ENCODE assay signal across 11 cellular contexts in genomic region chr5:88875609-88876234, GRCh38. TPM values are rescaled to one million over a fixed set of nuclear protein-coding genes. Genes with fewer than 3 reads are reported as not detected.
DNase-seq lines count a peak whose midpoint lies in the region; TF ChIP-seq lines count a peak whose summit lies in the region.
"Had no signal": no experiment of that assay in that cellular context is flagged by ENCODE, and none has a peak within 500 bp of the region (broad histone marks: within the 10 kb centered on the region; RNA-seq: fewer than 3 reads in every experiment).

No MANE protein-coding gene starts in this region.

- BruUV-seq in PC-9 (replicated peaks; lab: Mats Ljungman, UMichigan), result no TSS peak

- CTCF ChIA-PET in HEK293T (lab: Yijun Ruan, JAX), result no interaction called here
- CTCF ChIA-PET in PC-9 (lab: Charles Lee), result interaction anchor here (0.6 kb wide), 1 partner anchor 152 kb away, joined by 8 read pairs; no protein-coding TSS in a partner anchor

- H2AFZ ChIP-seq in PC-9, result 0 out of 2 replicates have a peak overlapping the region, but pooled peaks have one; percentile 62

- DNase-seq in DMS 273 treated with DMSO at 0.1 percent for 48 hours (lab: John Stamatoyannopoulos, UW), result peak; percentile 28
- DNase-seq in HEK293T (ENCODE audit: extremely low spot score), result no peak
- no peak for DNase-seq in PC-9
- no peak for DNase-seq in right atrium auricular region (ENCODE audit: low spot score)
- no peak for DNase-seq in activated effector memory CD4-positive, alpha-beta T cell treated with anti-CD3 and anti-CD28 coated beads, Interleukin-2, amount 50 U/mL, for 16 hours
- DNase-seq in DMS53 (lab: John Stamatoyannopoulos, UW), result no peak
- no peak for DNase-seq in NCI-H1105 (lab: John Stamatoyannopoulos, UW)
- no peak for DNase-seq in activated CD4-positive, alpha-beta T cell treated with anti-CD3 and anti-CD28 coated beads for 1 hour
- DNase-seq: DND-41, foreskin melanocyte had no signal

- H3K4me1 ChIP-seq in PC-9 (replicated peaks; ENCODE audit: insufficient read depth) (peaks cover 6% of the 10 kb centered on the region; the same call in 1 of the 2 replicates), right atrium auricular region (peaks cover 0 to 55% of the 10 kb centered on the region in 2 donors)

- H3K9me2 ChIP-seq in PC-9 (ENCODE audit: insufficient read depth), result no peaks in the 10 kb centered on the region

- no peaks in the 10 kb centered on the region for H3K36me3 ChIP-seq in PC-9 (ENCODE audit: low read depth)
- H3K36me3 ChIP-seq in right atrium auricular region, result no peaks in the 10 kb centered on the region

- H3K79me2 ChIP-seq in PC-9 (ENCODE audit: low read depth), result no peaks in the 10 kb centered on the region

- intact Hi-C loops in PC-9 (cut with micrococcal nuclease; ENCODE audit: unreplicated experiment), result no loop called here

- H3F3A ChIP-seq in PC-9 (ENCODE audit: insufficient read depth, low read depth), result no peaks in the 10 kb centered on the region

- H3K9me3 ChIP-seq in PC-9 (ENCODE audit: insufficient read depth, low read depth) (no peaks in the 10 kb centered on the region), right atrium auricular region (no peaks in the 10 kb centered on the region)

- H3K4me2 ChIP-seq in PC-9, result no peak overlapping the region

- TF ChIP-seq CTCF in PC-9 (conservative IDR thresholded peaks at IDR 0.05) (no peak), right atrium auricular region (IDR thresholded peaks at IDR 0.05) (no peak)

- no peaks in the 10 kb centered on the region for H3K27me3 ChIP-seq in PC-9 (ENCODE audit: insufficient read depth, low read depth)
- no peaks in the 10 kb centered on the region for H3K27me3 ChIP-seq in right atrium auricular region

- H4K20me1 ChIP-seq in PC-9 (ENCODE audit: insufficient read depth), result no peaks in the 10 kb centered on the region

- POLR2A ChIA-PET in HEK293T (lab: Yijun Ruan, JAX), result interaction anchor here (1.0 kb wide), 1 partner anchor 9 kb away, joined by 3 read pairs; no protein-coding TSS in a partner anchor
- POLR2A ChIA-PET in PC-9 (lab: Charles Lee; ENCODE audit: unreplicated experiment), result no interaction called here

- H3K27ac ChIP-seq in PC-9, result no peak overlapping the region
- peak overlapping the region; percentile 14 to 59 for H3K27ac ChIP-seq in right atrium auricular region
- H3K27ac ChIP-seq: skin epidermis had no signal

- H3K4me3 ChIP-seq in PC-9 (no peak overlapping the region), right atrium auricular region (peak overlapping the region in 1 of 2 donors; percentile 17)
- H3K4me3 ChIP-seq: skin epidermis had no signal

TF ChIP-seq in HEK293T, 16 proteins besides CTCF, POLR2A, EP300 and RAD21:
- TF ChIP-seq HDGF (IDR thresholded peaks at IDR 0.05; ENCODE audit: borderline replicate concordance) (no peak), CTBP1 (IDR thresholded peaks at IDR 0.05; ENCODE audit: borderline replicate concordance) (no peak), ZNF384 (IDR thresholded peaks at IDR 0.05) (0 out of 2 replicates have a peak, but pooled peaks have one; percentile 9), L3MBTL2 (conservative IDR thresholded peaks at IDR 0.05) (no peak)

RNA-seq across cellular contexts. Expression of gene MEF2C, which starts 7.3 kb away (rescaled TPM):
- total RNA-seq in PC-9 (2021) (1.6 and 2.5 TPM in 2 replicates), right atrium auricular region (10 to 100 TPM; 36.1 to 57.5 TPM)

Comparison
In these comparisons a context has a peak if more than half of its experiments do, and no peak if none do; other contexts are left out.
1. RNA of gene MEF2C, which starts 7.3 kb away (total RNA-seq): 36.1 to 57.5 TPM in right atrium auricular region; 1.6 to 2.5 TPM in PC-9; every median in the first group is over 10 times any median in the second.